In genomic region chr6:137707590-137708360, GRCh38 we compare ENCODE assay signal across 8 cellular contexts.
DNase-seq lines count a peak whose midpoint lies in the region; ATAC-seq and TF ChIP-seq lines count a peak whose summit lies in the region.

No MANE protein-coding gene starts in this region.

- intact Hi-C loops in Caco-2 (cut with micrococcal nuclease; ENCODE audit: unreplicated experiment), result loop anchor here (1.0 to 5.0 kb wide), 6 partner anchors 87 to 400 kb away; partner anchors contain the start of genes PERP and TNFAIP3

- H3K9ac ChIP-seq in neuronal stem cell (ENCODE audit: low read depth, low read length, poor library complexity) (no peak overlapping the region), subcutaneous abdominal adipose tissue (ENCODE audit: low read length in 5 of 5) (peak overlapping the region in 1 of 5 donors; percentile 17)

- H3K4me1 ChIP-seq in Caco-2, result peaks cover 22% of the 10 kb centered on the region
- no peaks in the 10 kb centered on the region for H3K4me1 ChIP-seq in neuronal stem cell (ENCODE audit: control insufficient read depth in 2 of 2, insufficient read depth in 1 of 2, low read depth in 1 of 2, low read length in 2 of 2)
- peaks cover 0 to 10% (median 9%) of the 10 kb centered on the region in 5 donors for H3K4me1 ChIP-seq in subcutaneous abdominal adipose tissue (ENCODE audit: control insufficient read depth in 5 of 5, insufficient read depth in 5 of 5, low read length in 5 of 5)

- H3K14ac ChIP-seq in neuronal stem cell (ENCODE audit: low read length), result no peak overlapping the region

- H4K8ac ChIP-seq in neuronal stem cell (ENCODE audit: low read depth, low read length), result no peak overlapping the region

- H3K36me3 ChIP-seq in Caco-2 (ENCODE audit: control insufficient read depth, insufficient read depth, low read length) (no peaks in the 10 kb centered on the region), neuronal stem cell (replicated peaks in 1 of 2; ENCODE audit: control insufficient read depth in 2 of 2, insufficient read depth in 2 of 2, low read length in 2 of 2) (no peaks in the 10 kb centered on the region), subcutaneous abdominal adipose tissue (ENCODE audit: control insufficient read depth in 5 of 5, insufficient read depth in 5 of 5, low read length in 5 of 5) (no peaks in the 10 kb centered on the region)

- no peak overlapping the region for H2AK5ac ChIP-seq in neuronal stem cell (ENCODE audit: low read depth, low read length)

- CTCF ChIA-PET in Caco-2 (lab: Charles Lee), result interaction anchor here (0.6 to 1.8 kb wide), 13 partner anchors 11 to 296 kb away, joined by 3 to 12 read pairs (median 6); partner anchors contain the start of gene TNFAIP3

- no peak overlapping the region for H2BK5ac ChIP-seq in neuronal stem cell (ENCODE audit: low read length)

- H3K27ac ChIP-seq in neuronal stem cell (replicated peaks; ENCODE audit: low read length) (no peak overlapping the region), subcutaneous abdominal adipose tissue (ENCODE audit: low read depth, low read length) (no peak overlapping the region)

- H3K9me3 Mint-ChIP-seq in Caco-2 (ENCODE audit: unreplicated experiment), result peaks cover 21% of the 10 kb centered on the region
- H3K9me3 Mint-ChIP-seq in activated T-cell treated with anti-CD3 and anti-CD28 coated beads, Interleukin-2, amount 50 U/mL, for 24 hours, result peaks cover 6% of the 10 kb centered on the region

- no peak overlapping the region for H3K23ac ChIP-seq in neuronal stem cell (ENCODE audit: low read depth, low read length, poor library complexity)

- POLR2A ChIA-PET in Caco-2 (lab: Charles Lee), result no interaction called here

- H2BK15ac ChIP-seq in neuronal stem cell (ENCODE audit: low read length), result no peak overlapping the region

- H3K4me1 Mint-ChIP-seq in Caco-2 (ENCODE audit: low read depth, unreplicated experiment), result peaks cover 36% of the 10 kb centered on the region
- H3K4me1 Mint-ChIP-seq in activated T-cell treated with anti-CD3 and anti-CD28 coated beads, Interleukin-2, amount 50 U/mL, for 24 hours (ENCODE audit: low read depth), result peaks cover 74% of the 10 kb centered on the region

- peak; percentile 67 to 80 for TF ChIP-seq CTCF in Caco-2 (IDR thresholded peaks at IDR 0.05; ENCODE audit: insufficient read depth in 1 of 2, low read depth in 1 of 2, low read length in 1 of 2, severe bottlenecking in 1 of 2, unreplicated experiment in 1 of 2)

- DNase-seq in Caco-2, result peak; percentile 73 to 88
- DNase-seq in HuH-7.5 (ENCODE audit: low spot score), result peak; percentile 25
- peak; percentile 90 for DNase-seq in OCI-M1 (lab: John Stamatoyannopoulos, UW)
- peak; percentile 71 for DNase-seq in activated T-cell treated with anti-CD3 and anti-CD28 coated beads, Interleukin-2, amount 50 U/mL, for 24 hours
- peak; percentile 84 for DNase-seq in fibroblast of gingiva (ENCODE audit: low read depth)
- peak; percentile 24 for DNase-seq in neuronal stem cell (ENCODE audit: low spot score)

- no peak overlapping the region for H2BK12ac ChIP-seq in neuronal stem cell (ENCODE audit: low read length)

- BruUV-seq in Caco-2 (replicated peaks; lab: Mats Ljungman, UMichigan), result no TSS peak

- H3K18ac ChIP-seq in neuronal stem cell (ENCODE audit: low read length), result no peak overlapping the region

- H3K4ac ChIP-seq in neuronal stem cell (ENCODE audit: low read length), result no peak overlapping the region

- no peak overlapping the region for H2BK120ac ChIP-seq in neuronal stem cell (ENCODE audit: low read depth, low read length)

- H3K27me3 ChIP-seq in Caco-2 (replicated peaks; ENCODE audit: control insufficient read depth, insufficient read depth, low read length) (no peaks in the 10 kb centered on the region), neuronal stem cell (ENCODE audit: control insufficient read depth in 3 of 3, insufficient read depth in 3 of 3, low read depth in 1 of 3, low read length in 3 of 3) (peaks cover 0 to 6% (median 0%) of the 10 kb centered on the region in 3 experiments), subcutaneous abdominal adipose tissue (ENCODE audit: control insufficient read depth in 5 of 5, insufficient read depth in 4 of 5, low read length in 5 of 5) (no peaks in the 10 kb centered on the region)

- H4K91ac ChIP-seq in neuronal stem cell (ENCODE audit: low read depth, low read length, poor library complexity), result no peak overlapping the region

- ATAC-seq in GM21390 (IDR thresholded peaks at IDR 0.05; ENCODE audit: unreplicated experiment), result peak; percentile 54

- peak overlapping the region; percentile 62 for H3K4me3 Mint-ChIP-seq in Caco-2 (ENCODE audit: unreplicated experiment)
- peak overlapping the region; percentile 55 for H3K4me3 Mint-ChIP-seq in activated T-cell treated with anti-CD3 and anti-CD28 coated beads, Interleukin-2, amount 50 U/mL, for 24 hours

- H3K79me1 ChIP-seq in neuronal stem cell (ENCODE audit: low read depth, low read length), result no peaks in the 10 kb centered on the region

- no peak overlapping the region for H3K4me3 ChIP-seq in Caco-2 (ENCODE audit: low read depth, low read length)
- H3K4me3 ChIP-seq in neuronal stem cell (ENCODE audit: low read length in 2 of 2), result no peak overlapping the region
- peak overlapping the region in 4 of 5 donors; percentile 16 to 47 (median 40) for H3K4me3 ChIP-seq in subcutaneous abdominal adipose tissue (ENCODE audit: low read depth in 1 of 5, low read length in 5 of 5)

- H3K4me2 ChIP-seq in neuronal stem cell (ENCODE audit: insufficient read depth, low read length, poor library complexity, severe bottlenecking), result no peak overlapping the region

- no peaks in the 10 kb centered on the region for H3K27me3 Mint-ChIP-seq in Caco-2 (ENCODE audit: insufficient read depth, unreplicated experiment)
- no peaks in the 10 kb centered on the region for H3K27me3 Mint-ChIP-seq in activated T-cell treated with anti-CD3 and anti-CD28 coated beads, Interleukin-2, amount 50 U/mL, for 24 hours

- no CpG with 5 or more reads among the region's 13 CpGs for WGBS in neuronal stem cell (ENCODE audit: extremely low coverage in 2 of 2, insufficient read length in 2 of 2, insufficient replicate concordance in 1 of 2), 2 donors

- peak overlapping the region; percentile 89 for H3K27ac Mint-ChIP-seq in Caco-2 (ENCODE audit: unreplicated experiment)
- peak overlapping the region; percentile 90 for H3K27ac Mint-ChIP-seq in activated T-cell treated with anti-CD3 and anti-CD28 coated beads, Interleukin-2, amount 50 U/mL, for 24 hours

- peaks cover 15% of the 10 kb centered on the region for H3K36me3 Mint-ChIP-seq in Caco-2 (ENCODE audit: insufficient read depth, unreplicated experiment)
- H3K36me3 Mint-ChIP-seq in activated T-cell treated with anti-CD3 and anti-CD28 coated beads, Interleukin-2, amount 50 U/mL, for 24 hours (ENCODE audit: low read depth), result no peaks in the 10 kb centered on the region

- H3K9me3 ChIP-seq in Caco-2 (peaks cover 2% of the 10 kb centered on the region; the same call in 1 of the 2 replicates), neuronal stem cell (replicated peaks in 1 of 2; ENCODE audit: control insufficient read depth in 2 of 2, insufficient read depth in 1 of 2, low read depth in 1 of 2, low read length in 2 of 2) (peaks cover 0 to 2% of the 10 kb centered on the region in 2 donors), subcutaneous abdominal adipose tissue (ENCODE audit: control insufficient read depth in 5 of 5, low read length in 5 of 5) (no peaks in the 10 kb centered on the region)

- H2AFZ ChIP-seq in neuronal stem cell (ENCODE audit: low read length), result peak overlapping the region; percentile 39

Comparison
In these comparisons a context has a peak if more than half of its experiments do, and no peak if none do; other contexts are left out.
1. DNase-seq: peak in every context shown above with its lines; median percentile 90 in OCI-M1; 84 in fibroblast of gingiva; 80 in Caco-2; 71 in activated T-cell treated with anti-CD3 and anti-CD28 coated beads, Interleukin-2, amount 50 U/mL, for 24 hours; 25 in HuH-7.5; 24 in neuronal stem cell.
2. H3K4me3 ChIP-seq: peak in subcutaneous abdominal adipose tissue (4 of 5); none in Caco-2 (single experiment) and neuronal stem cell (0 of 2).